In the genomic region with DNA sequence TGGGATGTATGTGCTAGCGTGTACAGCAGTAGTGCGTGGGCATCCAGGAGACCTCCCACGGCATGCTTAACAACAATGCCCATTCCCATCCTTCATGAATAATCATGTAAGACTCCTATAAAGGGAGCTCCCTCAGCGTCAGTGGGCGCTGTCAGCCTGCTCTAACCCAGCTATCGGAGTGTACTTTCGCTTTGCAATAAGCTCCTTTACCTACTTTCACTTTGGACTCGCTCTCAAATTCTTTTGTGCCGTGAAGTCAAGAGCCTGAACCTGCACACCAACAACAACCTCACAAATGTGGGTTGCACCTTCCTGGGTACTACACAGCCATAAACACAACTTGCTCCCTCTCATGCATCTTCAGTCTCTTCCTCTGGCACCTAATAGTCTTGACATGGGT, we compare ENCODE assay signal across 12 cellular contexts.
A peak's percentile ranks its signal among the peaks of the same experiment; 100 is the strongest.
DNase-seq lines count a peak whose midpoint lies in the region; ATAC-seq and TF ChIP-seq lines count a peak whose summit lies in the region.
"Had no signal": no experiment of that assay in that cellular context is flagged by ENCODE, and none has a peak within 500 bp of the region (broad histone marks: within the 10 kb centered on the region; RNA-seq: fewer than 3 reads in every experiment).

No MANE protein-coding gene starts in this region.

- no peaks in the 10 kb centered on the region for H3K9me3 Mint-ChIP-seq in CD4-positive, alpha-beta T cell
- H3K9me3 Mint-ChIP-seq in progenitor cell of endocrine pancreas (ENCODE audit: low read depth): no peaks in the 10 kb centered on the region
- H3K9me3 Mint-ChIP-seq: type B pancreatic cell had no signal

- peak overlapping the region; percentile 41 for H3K4me2 ChIP-seq in Karpas-422 (ENCODE audit: low read depth, low read length, poor library complexity, severe bottlenecking)

- no peak overlapping the region for H3K27ac ChIP-seq in CD4-positive, alpha-beta T cell (ENCODE audit: low read depth, low read length)
- no peak overlapping the region for H3K27ac ChIP-seq in Karpas-422 (ENCODE audit: low read length)
- H3K27ac ChIP-seq in foreskin keratinocyte: no peak overlapping the region
- H3K27ac ChIP-seq: coronary artery had no signal

- peak overlapping the region; percentile 68 for H3K27ac Mint-ChIP-seq in CD4-positive, alpha-beta T cell
- no peak overlapping the region for H3K27ac Mint-ChIP-seq in progenitor cell of endocrine pancreas
- H3K27ac Mint-ChIP-seq: type B pancreatic cell had no signal

- peak; percentile 67 for ATAC-seq in CD4-positive, alpha-beta T cell (ENCODE audit: poor library complexity)
- ATAC-seq in GM19395 (IDR thresholded peaks at IDR 0.05; ENCODE audit: unreplicated experiment) (no peak), foreskin keratinocyte (no peak)

- POLR2A ChIA-PET in CD4-positive, alpha-beta T cell (lab: Charles Lee): interaction anchor here (0.9 to 1.5 kb wide), 2 partner anchors 53 to 594 kb away, joined by 4 to 5 read pairs; partner anchors contain the start of gene TMEM50B

- H3K79me2 ChIP-seq in Karpas-422 (ENCODE audit: low read length): no peaks in the 10 kb centered on the region

- no peaks in the 10 kb centered on the region for H3K9me2 ChIP-seq in Karpas-422 (replicated peaks; ENCODE audit: insufficient read depth, low read length)

- intact Hi-C loops in CD4-positive, alpha-beta T cell (cut with DNase I, micrococcal nuclease): no loop called here

- H3K4me1 ChIP-seq in Karpas-422 (ENCODE audit: low read length) (no peaks in the 10 kb centered on the region), foreskin keratinocyte (no peaks in the 10 kb centered on the region)

- no peaks in the 10 kb centered on the region for H3K36me3 Mint-ChIP-seq in CD4-positive, alpha-beta T cell (ENCODE audit: low read depth)
- no peaks in the 10 kb centered on the region for H3K36me3 Mint-ChIP-seq in progenitor cell of endocrine pancreas (ENCODE audit: insufficient read depth)
- H3K36me3 Mint-ChIP-seq: type B pancreatic cell had no signal

- H3K4me1 Mint-ChIP-seq in CD4-positive, alpha-beta T cell (ENCODE audit: low read depth): peaks cover 11% of the 10 kb centered on the region
- peaks cover 1% of the 10 kb centered on the region for H3K4me1 Mint-ChIP-seq in progenitor cell of endocrine pancreas (ENCODE audit: low read depth)

- TF ChIP-seq CTCF in CD4-positive, alpha-beta T cell (IDR thresholded peaks at IDR 0.05): no peak
- TF ChIP-seq CTCF in fibroblast of mammary gland (conservative IDR thresholded peaks at IDR 0.05; ENCODE audit: control insufficient read depth, insufficient read depth, low read depth, low read length) (no peak), progenitor cell of endocrine pancreas (IDR thresholded peaks at IDR 0.05; ENCODE audit: unreplicated experiment) (no peak), foreskin keratinocyte (conservative IDR thresholded peaks at IDR 0.05) (no peak)

- CTCF ChIA-PET in CD4-positive, alpha-beta T cell (lab: Charles Lee): interaction anchor here (0.9 kb wide), 1 partner anchor 54 kb away, joined by 3 read pairs; no protein-coding TSS in a partner anchor

- H3K4me3 ChIP-seq in Karpas-422 (ENCODE audit: low read length): peak overlapping the region; percentile 37; the same call in 1 of the 2 replicates
- no peak overlapping the region for H3K4me3 ChIP-seq in fibroblast of mammary gland (ENCODE audit: control insufficient read depth, low read depth, low read length)
- H3K4me3 ChIP-seq: coronary artery had no signal

- peak in 9 of 10 experiments; percentile 2 to 38 (median 7) for DNase-seq in CD4-positive, alpha-beta T cell
- DNase-seq in Karpas-422 (no peak), fibroblast of mammary gland (ENCODE audit: low read depth) (peak; percentile 4), progenitor cell of endocrine pancreas (ENCODE audit: low spot score, unreplicated experiment) (no peak), foreskin keratinocyte (no peak), germinal center (ENCODE audit: low spot score) (no peak)
- DNase-seq in activated CD4-positive, alpha-beta T cell treated with anti-CD3 and anti-CD28 coated beads for 4 hours: peak; percentile 12 to 30
- DNase-seq: DMS79, NCI-H82 had no signal

- H3K9ac ChIP-seq in Karpas-422 (ENCODE audit: low read length): no peak overlapping the region

- H3K4me3 Mint-ChIP-seq in CD4-positive, alpha-beta T cell: peak overlapping the region; percentile 91
- H3K4me3 Mint-ChIP-seq in progenitor cell of endocrine pancreas (ENCODE audit: low read depth): no peak overlapping the region
- H3K4me3 Mint-ChIP-seq: type B pancreatic cell had no signal

- no peaks in the 10 kb centered on the region for H3K9me3 ChIP-seq in CD4-positive, alpha-beta T cell (ENCODE audit: control insufficient read depth, low read length)
- no peaks in the 10 kb centered on the region for H3K9me3 ChIP-seq in Karpas-422 (ENCODE audit: low read length)

- H3K27me3 ChIP-seq in CD4-positive, alpha-beta T cell (ENCODE audit: control insufficient read depth, insufficient read depth, low read length): no peaks in the 10 kb centered on the region
- H3K27me3 ChIP-seq in Karpas-422 (ENCODE audit: low read length) (no peaks in the 10 kb centered on the region), foreskin keratinocyte (peaks cover 12% of the 10 kb centered on the region)

- no peaks in the 10 kb centered on the region for H4K20me1 ChIP-seq in Karpas-422 (ENCODE audit: insufficient read depth, low read depth, low read length)

- no peaks in the 10 kb centered on the region for H3K36me3 ChIP-seq in Karpas-422 (ENCODE audit: insufficient read depth, low read length)

- no peak overlapping the region for H2AFZ ChIP-seq in Karpas-422 (ENCODE audit: low read length)

- H3K27me3 Mint-ChIP-seq in CD4-positive, alpha-beta T cell: no peaks in the 10 kb centered on the region
- H3K27me3 Mint-ChIP-seq in progenitor cell of endocrine pancreas: peaks cover 13% of the 10 kb centered on the region

Comparison
In these comparisons a context has a peak if more than half of its experiments do, and no peak if none do; other contexts are left out.
1. DNase-seq: peak in CD4-positive, alpha-beta T cell (9 of 10), activated CD4-positive, alpha-beta T cell treated with anti-CD3 and anti-CD28 coated beads for 4 hours (2 of 2) and fibroblast of mammary gland (single experiment); none in Karpas-422 (single experiment), progenitor cell of endocrine pancreas (single experiment), foreskin keratinocyte (0 of 2) and germinal center (single experiment).